Comparison of ENCODE assay signal across 8 cellular contexts in genomic region chr12:19288603-19289244, GRCh38.
DNase-seq lines count a peak whose midpoint lies in the region; ATAC-seq lines count a peak whose summit lies in the region.

No MANE protein-coding gene starts in this region.

- DNase-seq in AG20443 (ENCODE audit: low spot score) (peak; percentile 57), NCI-H1105 treated with DMSO at 0.1 percent for 48 hours (lab: John Stamatoyannopoulos, UW) (peak; percentile 50), amniotic stem cell (lab: John Stamatoyannopoulos, UW) (peak; percentile 21), iris pigment epithelial cell (ENCODE audit: low read depth) (peak; percentile 43), OCI-M2 (lab: John Stamatoyannopoulos, UW; ENCODE audit: unreplicated experiment) (no peak)
- no peak for DNase-seq in activated CD4-positive, alpha-beta T cell treated with anti-CD3 and anti-CD28 coated beads, Interleukin-2, amount 50 U/mL, for 48 hours

- ATAC-seq in GM18868 (IDR thresholded peaks at IDR 0.05; ENCODE audit: unreplicated experiment): peak; percentile 82
- ATAC-seq in HG02623 (IDR thresholded peaks at IDR 0.05; ENCODE audit: unreplicated experiment): no peak

Comparison
In these comparisons a context has a peak if more than half of its experiments do, and no peak if none do; other contexts are left out.
1. DNase-seq: peak in AG20443 (single experiment), NCI-H1105 treated with DMSO at 0.1 percent for 48 hours (single experiment), amniotic stem cell (single experiment) and iris pigment epithelial cell (single experiment); none in activated CD4-positive, alpha-beta T cell treated with anti-CD3 and anti-CD28 coated beads, Interleukin-2, amount 50 U/mL, for 48 hours (0 of 2) and OCI-M2 (single experiment).